In the genomic region with DNA sequence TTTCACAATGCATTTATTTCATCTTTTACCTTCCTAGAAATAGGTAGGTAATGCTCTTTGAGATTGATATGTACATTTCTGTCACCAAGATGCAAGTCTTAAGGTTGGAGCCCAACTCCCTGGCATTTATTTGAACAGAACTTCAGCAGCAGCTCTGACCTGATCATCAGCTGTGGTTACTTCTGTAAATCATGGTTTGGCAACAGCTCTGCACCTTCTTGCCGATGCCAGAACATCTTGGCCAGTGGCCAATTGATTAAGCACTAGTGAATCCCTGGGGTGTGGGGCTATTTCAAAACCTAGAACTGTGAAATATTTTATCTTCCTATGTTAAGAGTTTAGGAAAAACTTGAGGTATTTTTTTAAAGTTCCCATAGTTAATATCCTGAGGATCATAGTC, we compare ENCODE assay signal across 11 cellular contexts.
A peak's percentile ranks its signal among the peaks of the same experiment; 100 is the strongest.
DNase-seq lines count a peak whose midpoint lies in the region; ATAC-seq and FAIRE-seq lines count a peak whose summit lies in the region.
"Had no signal": no experiment of that assay in that cellular context is flagged by ENCODE, and none has a peak within 500 bp of the region (broad histone marks: within the 10 kb centered on the region; RNA-seq: fewer than 3 reads in every experiment).

No MANE protein-coding gene starts in this region.

- FAIRE-seq in RCC 7860 (lab: Jason Lieb, UNC), result peak; percentile 52

- ATAC-seq in GM18907 (IDR thresholded peaks at IDR 0.05; ENCODE audit: unreplicated experiment) (peak; percentile 52), GM21360 (IDR thresholded peaks at IDR 0.05; ENCODE audit: unreplicated experiment) (no peak)
- ATAC-seq: activated T-helper 17 cell treated with anti-CD3 and anti-CD28 coated beads, Interleukin-2, amount 50 U/mL, for 72 hours; Right ventricle myocardium inferior had no signal

- peak; percentile 14 for DNase-seq in HS-5 (ENCODE audit: low read depth)
- no peak for DNase-seq in RCC 7860 (ENCODE audit: low spot score)
- peak; percentile 55 for DNase-seq in mucosa of gallbladder (ENCODE audit: low spot score)
- DNase-seq in activated T-cell treated with anti-CD3 and anti-CD28 coated beads, Interleukin-2, amount 50 U/mL, for 48 hours, result no peak
- no peak for DNase-seq in HuH-7.5 (ENCODE audit: low spot score)
- DNase-seq in NCI-H2107 treated with DMSO at 0.1 percent for 48 hours (lab: John Stamatoyannopoulos, UW; ENCODE audit: unreplicated experiment), result no peak
- DNase-seq: erythroblast had no signal

Comparison
In these comparisons a context has a peak if more than half of its experiments do, and no peak if none do; other contexts are left out.
1. DNase-seq: peak in HS-5 (single experiment) and mucosa of gallbladder (single experiment); none in RCC 7860 (single experiment), activated T-cell treated with anti-CD3 and anti-CD28 coated beads, Interleukin-2, amount 50 U/mL, for 48 hours (0 of 2), HuH-7.5 (single experiment) and NCI-H2107 treated with DMSO at 0.1 percent for 48 hours (single experiment).